In genomic region chr2:43402452-43402937, GRCh38 we compare ENCODE assay signal across 1 cellular context.
A peak's percentile ranks its signal among the peaks of the same experiment; 100 is the strongest.
TF ChIP-seq lines count a peak whose summit lies in the region.

No MANE protein-coding gene starts in this region.

TF ChIP-seq in GM12878, 131 proteins besides CTCF, POLR2A, EP300 and RAD21 (continued from another document):
- peak; percentile 4; the same call in 1 of the 2 replicates for TF ChIP-seq EED (IDR thresholded peaks at IDR 0.05; ENCODE audit: low read depth)
